In genomic region chr19:10797078-10797477, GRCh38 we compare ENCODE assay signal across 12 cellular contexts. TPM values are rescaled to one million over a fixed set of nuclear protein-coding genes. Genes with fewer than 3 reads are reported as not detected.
DNase-seq lines count a peak whose midpoint lies in the region; ATAC-seq and TF ChIP-seq lines count a peak whose summit lies in the region.
"Had no signal": no experiment of that assay in that cellular context is flagged by ENCODE, and none has a peak within 500 bp of the region (broad histone marks: within the 10 kb centered on the region; RNA-seq: fewer than 3 reads in every experiment).

No MANE protein-coding gene starts in this region.

- H3K9me3 ChIP-seq in right atrium auricular region = no peaks in the 10 kb centered on the region
- H3K9me3 ChIP-seq: HAP-1 had no signal

- H3K4me3 Mint-ChIP-seq in activated T-cell treated with anti-CD3 and anti-CD28 coated beads, Interleukin-2, amount 50 U/mL, for 24 hours = peak overlapping the region; percentile 73
- peak overlapping the region; percentile 80 to 85 for H3K4me3 Mint-ChIP-seq in effector memory CD8-positive, alpha-beta T cell
- no peak overlapping the region for H3K4me3 Mint-ChIP-seq in type B pancreatic cell
- H3K4me3 Mint-ChIP-seq: endodermal cell had no signal

- no peaks in the 10 kb centered on the region for H3K27me3 Mint-ChIP-seq in activated T-cell treated with anti-CD3 and anti-CD28 coated beads, Interleukin-2, amount 50 U/mL, for 24 hours
- no peaks in the 10 kb centered on the region for H3K27me3 Mint-ChIP-seq in effector memory CD8-positive, alpha-beta T cell
- H3K27me3 Mint-ChIP-seq in type B pancreatic cell = no peaks in the 10 kb centered on the region

- H3K36me3 Mint-ChIP-seq in activated T-cell treated with anti-CD3 and anti-CD28 coated beads, Interleukin-2, amount 50 U/mL, for 24 hours (ENCODE audit: low read depth) = peaks cover 91% of the 10 kb centered on the region
- H3K36me3 Mint-ChIP-seq in effector memory CD8-positive, alpha-beta T cell (ENCODE audit: insufficient read depth) = peaks cover 91% of the 10 kb centered on the region
- peaks cover 5% of the 10 kb centered on the region for H3K36me3 Mint-ChIP-seq in type B pancreatic cell

- ATAC-seq in effector memory CD8-positive, alpha-beta T cell (replicated peaks) = peak; percentile 52
- ATAC-seq: K562 had no signal

- no peak for TF ChIP-seq CTCF in type B pancreatic cell (conservative IDR thresholded peaks at IDR 0.05)
- no peak for TF ChIP-seq CTCF in coronary artery (IDR thresholded peaks at IDR 0.05)
- no peak for TF ChIP-seq CTCF in right atrium auricular region (IDR thresholded peaks at IDR 0.05)

- no peak overlapping the region for H3K4me3 ChIP-seq in coronary artery
- no peak overlapping the region for H3K4me3 ChIP-seq in right atrium auricular region
- H3K4me3 ChIP-seq: HAP-1, K562 had no signal

- H3K27me3 ChIP-seq in right atrium auricular region = no peaks in the 10 kb centered on the region

- H3K9me3 Mint-ChIP-seq in activated T-cell treated with anti-CD3 and anti-CD28 coated beads, Interleukin-2, amount 50 U/mL, for 24 hours = no peaks in the 10 kb centered on the region
- no peaks in the 10 kb centered on the region for H3K9me3 Mint-ChIP-seq in effector memory CD8-positive, alpha-beta T cell
- no peaks in the 10 kb centered on the region for H3K9me3 Mint-ChIP-seq in type B pancreatic cell
- H3K9me3 Mint-ChIP-seq: endodermal cell had no signal

- H3K27ac ChIP-seq in coronary artery = no peak overlapping the region
- no peak overlapping the region for H3K27ac ChIP-seq in right atrium auricular region

- peaks cover 89% of the 10 kb centered on the region for H3K36me3 ChIP-seq in right atrium auricular region

- H3K4me1 Mint-ChIP-seq in activated T-cell treated with anti-CD3 and anti-CD28 coated beads, Interleukin-2, amount 50 U/mL, for 24 hours (ENCODE audit: low read depth) = peaks cover 46% of the 10 kb centered on the region
- peaks cover 34 to 35% of the 10 kb centered on the region in 2 donors for H3K4me1 Mint-ChIP-seq in effector memory CD8-positive, alpha-beta T cell (ENCODE audit: low read depth in 2 of 2)
- no peaks in the 10 kb centered on the region for H3K4me1 Mint-ChIP-seq in type B pancreatic cell (ENCODE audit: unreplicated experiment)

- H3K27ac Mint-ChIP-seq in activated T-cell treated with anti-CD3 and anti-CD28 coated beads, Interleukin-2, amount 50 U/mL, for 24 hours = peak overlapping the region; percentile 93
- H3K27ac Mint-ChIP-seq in effector memory CD8-positive, alpha-beta T cell = peak overlapping the region; percentile 98
- no peak overlapping the region for H3K27ac Mint-ChIP-seq in type B pancreatic cell
- H3K27ac Mint-ChIP-seq: endodermal cell had no signal

- peak; percentile 52 for DNase-seq in T-helper 22 cell (ENCODE audit: low read depth)
- DNase-seq in activated T-cell treated with anti-CD3 and anti-CD28 coated beads, Interleukin-2, amount 50 U/mL, for 24 hours = no peak
- peak; percentile 71 to 77 (median 73) for DNase-seq in effector memory CD8-positive, alpha-beta T cell
- peak; percentile 6 to 32 for DNase-seq in stimulated activated CD8-positive, alpha-beta memory T cell treated with anti-CD3 and anti-CD28 coated beads, Interleukin-7, amount 100 ng/mL, for 1 hour (ENCODE audit: low read depth in 2 of 2)
- no peak for DNase-seq in NCI-H146 (lab: John Stamatoyannopoulos, UW)
- no peak for DNase-seq in type B pancreatic cell (ENCODE audit: extremely low spot score, unreplicated experiment)
- DNase-seq in coronary artery (ENCODE audit: low spot score) = no peak
- no peak for DNase-seq in right atrium auricular region (ENCODE audit: low spot score)
- DNase-seq: endodermal cell, SW 1271 had no signal

- H3K4me1 ChIP-seq in right atrium auricular region = peaks cover 0 to 18% of the 10 kb centered on the region in 2 donors
- H3K4me1 ChIP-seq: HAP-1 had no signal

RNA-seq across cellular contexts. Expression of gene TMED1, which starts 38.9 kb away (rescaled TPM):
- total RNA-seq in type B pancreatic cell (ENCODE audit: low replicate concordance) (23.0 and 30.9 TPM in 2 replicates), right atrium auricular region (10 to 100 TPM; 39.3 to 50.9 TPM)

RNA-seq across cellular contexts. Expression of gene C19orf38, which starts 51.1 kb away (rescaled TPM):
- total RNA-seq in type B pancreatic cell (ENCODE audit: low replicate concordance) (0.45 and 1.1 TPM in 2 replicates), right atrium auricular region (1 to 10 TPM in 1 of 2 donors, not detected in 1; 1.5 TPM)

Comparison
In these comparisons a context has a peak if more than half of its experiments do, and no peak if none do; other contexts are left out.
1. DNase-seq: peak in T-helper 22 cell (single experiment), effector memory CD8-positive, alpha-beta T cell (3 of 3) and stimulated activated CD8-positive, alpha-beta memory T cell treated with anti-CD3 and anti-CD28 coated beads, Interleukin-7, amount 100 ng/mL, for 1 hour (2 of 2); none in activated T-cell treated with anti-CD3 and anti-CD28 coated beads, Interleukin-2, amount 50 U/mL, for 24 hours (single experiment), NCI-H146 (single experiment), type B pancreatic cell (single experiment), coronary artery (single experiment) and right atrium auricular region (single experiment).